In the genomic region with DNA sequence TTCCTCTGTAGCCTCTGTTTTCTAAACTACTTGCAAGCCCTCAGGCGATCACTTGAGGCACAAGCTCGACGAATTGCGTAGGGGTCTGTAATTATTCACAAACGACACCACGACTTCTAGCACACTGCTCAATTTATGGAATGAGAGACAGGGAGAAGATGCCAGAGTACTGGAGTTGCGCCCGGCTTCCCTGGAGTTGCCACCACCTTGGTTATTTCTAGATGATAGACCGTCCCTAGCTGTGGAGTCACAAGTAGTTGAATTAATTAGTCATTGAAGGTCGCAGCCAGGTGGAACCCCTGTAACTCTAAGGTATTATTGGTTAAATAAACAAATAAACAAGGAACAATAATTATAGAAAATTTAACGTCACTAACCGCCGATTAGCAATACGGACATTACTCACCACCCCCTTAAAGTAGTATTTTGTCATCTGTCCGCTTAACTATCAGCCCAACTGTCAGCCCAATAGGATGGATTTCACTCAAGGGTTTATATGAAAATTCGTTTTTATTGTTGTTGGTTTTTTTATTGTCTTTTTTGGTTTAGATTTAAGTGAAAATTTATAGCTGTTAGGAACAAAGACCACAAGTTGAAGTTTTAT, we compare ENCODE assay signal across 8 cellular contexts. TPM values are rescaled to one million over a fixed set of nuclear protein-coding genes. Genes with fewer than 3 reads are reported as not detected.
DNase-seq lines count a peak whose midpoint lies in the region; ATAC-seq, FAIRE-seq and TF ChIP-seq lines count a peak whose summit lies in the region.

No MANE protein-coding gene starts in this region.

- H3K9me2 ChIP-seq in PC-3 (replicated peaks; ENCODE audit: low read length) = no peaks in the 10 kb centered on the region

- no peak for DNase-seq in CD4-positive, alpha-beta memory T cell
- DNase-seq in H54 (ENCODE audit: insufficient read length, low spot score) (peak; percentile 9), PC-3 (peak; percentile 55), endothelial cell of umbilical vein (ENCODE audit: low read depth, low spot score) (no peak), neural progenitor cell (ENCODE audit: low spot score) (no peak), D721Med (ENCODE audit: insufficient read length, low spot score) (no peak), COLO668 (lab: John Stamatoyannopoulos, UW; ENCODE audit: unreplicated experiment) (no peak)

- dilution Hi-C loops in endothelial cell of umbilical vein (cut with MboI; ENCODE audit: extremely low pct_ligation_motif_present, low sequenced_read_pairs) = no loop called here

- H3K4me2 ChIP-seq in PC-3 (ENCODE audit: low read length) (peak overlapping the region; percentile 88), endothelial cell of umbilical vein (ENCODE audit: insufficient read depth, low read length) (peak overlapping the region; percentile 87), neural progenitor cell (peak overlapping the region; percentile 88)

- no peaks in the 10 kb centered on the region for H3K9me1 ChIP-seq in endothelial cell of umbilical vein (replicated peaks; ENCODE audit: control insufficient read depth, extremely low read depth, insufficient read depth, low read length)

- peak overlapping the region; percentile 94 for H3K27ac ChIP-seq in CD4-positive, alpha-beta memory T cell (ENCODE audit: low read depth, low read length)
- peak overlapping the region; percentile 84 for H3K27ac ChIP-seq in PC-3 (ENCODE audit: low read length)
- peak overlapping the region; percentile 98 for H3K27ac ChIP-seq in endothelial cell of umbilical vein (ENCODE audit: insufficient read depth, low read depth, low read length)
- H3K27ac ChIP-seq in neural progenitor cell = peak overlapping the region; percentile 95

- no peak for TF ChIP-seq POLR2A in H54 (IDR thresholded peaks at IDR 0.05; ENCODE audit: low read depth, low read length)
- TF ChIP-seq POLR2A in endothelial cell of umbilical vein (IDR thresholded peaks at IDR 0.05; ENCODE audit: low read depth, low read length) = no peak

- TF ChIP-seq CTCF in PC-3 (conservative IDR thresholded peaks at IDR 0.05; ENCODE audit: low read depth, low read length) (peak; percentile 33; the same call in 1 of the 2 replicates), endothelial cell of umbilical vein (IDR thresholded peaks at IDR 0.05; ENCODE audit: extremely low read depth in 1 of 2, insufficient read depth in 1 of 2, low read depth in 1 of 2, low read length in 2 of 2) (no peak), neural progenitor cell (IDR thresholded peaks at IDR 0.05) (no peak), D721Med (IDR thresholded peaks at IDR 0.05; ENCODE audit: insufficient read depth, missing control alignments) (no peak)

- no peaks in the 10 kb centered on the region for H3K27me3 ChIP-seq in CD4-positive, alpha-beta memory T cell (ENCODE audit: insufficient read depth, low read length)
- H3K27me3 ChIP-seq in PC-3 (ENCODE audit: low read length) (no peaks in the 10 kb centered on the region), endothelial cell of umbilical vein (ENCODE audit: control insufficient read depth in 2 of 2, insufficient read depth in 2 of 2, low read length in 2 of 2) (no peaks in the 10 kb centered on the region), neural progenitor cell (no peaks in the 10 kb centered on the region)

- intact Hi-C loops in CD4-positive, alpha-beta memory T cell (cut with micrococcal nuclease) = loop anchor here (1.0 to 5.0 kb wide), 5 partner anchors 21 to 981 kb away; partner anchors contain the start of genes CMC1, NEK10 and SLC4A7
- intact Hi-C loops in PC-3 (cut with micrococcal nuclease) = loop anchor here (1.0 kb wide), 1 partner anchor 108 kb away; the partner anchor contains the start of gene CMC1
- intact Hi-C loops in endothelial cell of umbilical vein (cut with micrococcal nuclease) = loop anchor here (1.0 to 10.0 kb wide), 4 partner anchors 108 to 895 kb away; partner anchors contain the start of gene CMC1

- POLR2A ChIA-PET in CD4-positive, alpha-beta memory T cell (lab: Charles Lee; ENCODE audit: partially characterized antibody) = interaction anchor here (0.9 to 2.4 kb wide), 19 partner anchors 10 to 980 kb away, joined by 3 to 23 read pairs (median 7); partner anchors contain the start of genes CMC1 and SLC4A7
- POLR2A ChIA-PET in PC-3 (lab: Charles Lee; ENCODE audit: unreplicated experiment) = no interaction called here
- POLR2A ChIA-PET in endothelial cell of umbilical vein (lab: Charles Lee) = no interaction called here

- H3K79me2 ChIP-seq in PC-3 (ENCODE audit: low read length) (peaks cover 51% of the 10 kb centered on the region), endothelial cell of umbilical vein (ENCODE audit: control insufficient read depth, insufficient read depth, low read length) (peaks cover 27% of the 10 kb centered on the region), neural progenitor cell (ENCODE audit: low read depth) (peaks cover 47% of the 10 kb centered on the region)

- H3K27me3 Mint-ChIP-seq in CD4-positive, alpha-beta memory T cell = no peaks in the 10 kb centered on the region
- peaks cover 4% of the 10 kb centered on the region for H3K27me3 Mint-ChIP-seq in neural progenitor cell (ENCODE audit: insufficient read depth, low read depth)

- H3K9me3 ChIP-seq in CD4-positive, alpha-beta memory T cell (ENCODE audit: control insufficient read depth in 1 of 2, low read length in 2 of 2) = no peaks in the 10 kb centered on the region
- H3K9me3 ChIP-seq in PC-3 (ENCODE audit: low read length) (no peaks in the 10 kb centered on the region), endothelial cell of umbilical vein (replicated peaks; ENCODE audit: control insufficient read depth, insufficient read depth, low read length) (no peaks in the 10 kb centered on the region), neural progenitor cell (ENCODE audit: low read depth) (peaks cover 7% of the 10 kb centered on the region)

- H2AFZ ChIP-seq in PC-3 (ENCODE audit: low read length) (peak overlapping the region; percentile 91), endothelial cell of umbilical vein (ENCODE audit: low read depth, low read length) (peak overlapping the region; percentile 72), neural progenitor cell (replicated peaks) (peak overlapping the region; percentile 84)

- BruUV-seq in PC-3 (replicated peaks; lab: Mats Ljungman, UMichigan) (TSS peak; percentile 67), endothelial cell of umbilical vein (replicated peaks; lab: Mats Ljungman, UMichigan) (TSS peak; percentile 55)

- H4K20me1 ChIP-seq in PC-3 (ENCODE audit: low read length) (peaks cover 19% of the 10 kb centered on the region; the same call in 1 of the 2 replicates), endothelial cell of umbilical vein (replicated peaks; ENCODE audit: control insufficient read depth, extremely low read depth, insufficient read depth, low read length) (no peaks in the 10 kb centered on the region), neural progenitor cell (ENCODE audit: low read depth) (peaks cover 9% of the 10 kb centered on the region)

- H3K36me3 Mint-ChIP-seq in CD4-positive, alpha-beta memory T cell = peaks cover 24 to 32% of the 10 kb centered on the region in 2 donors
- peaks cover 18% of the 10 kb centered on the region for H3K36me3 Mint-ChIP-seq in neural progenitor cell

- CTCF ChIA-PET in CD4-positive, alpha-beta memory T cell (lab: Charles Lee; ENCODE audit: partially characterized antibody) = interaction anchor here (0.8 to 2.5 kb wide), 13 partner anchors 11 to 648 kb away, joined by 3 to 15 read pairs (median 4); partner anchors contain the start of gene EOMES
- CTCF ChIA-PET in PC-3 (lab: Charles Lee) = interaction anchor here (0.5 to 0.7 kb wide), 2 partner anchors 34 to 323 kb away, joined by 3 read pairs; no protein-coding TSS in a partner anchor
- CTCF ChIA-PET in endothelial cell of umbilical vein (lab: Charles Lee) = interaction anchor here (1.0 to 2.2 kb wide), 5 partner anchors 8 to 637 kb away, joined by 3 to 13 read pairs (median 4); no protein-coding TSS in a partner anchor

- H3K9me3 Mint-ChIP-seq in CD4-positive, alpha-beta memory T cell = peaks cover 0 to 20% (median 12%) of the 10 kb centered on the region in 8 donors
- peaks cover 24% of the 10 kb centered on the region for H3K9me3 Mint-ChIP-seq in neural progenitor cell

- H3K4me3 ChIP-seq in CD4-positive, alpha-beta memory T cell (ENCODE audit: low read length in 2 of 2) = peak overlapping the region; percentile 85 to 94
- peak overlapping the region; percentile 85 for H3K4me3 ChIP-seq in PC-3 (ENCODE audit: low read length)
- peak overlapping the region; percentile 59 to 86 (median 69) for H3K4me3 ChIP-seq in endothelial cell of umbilical vein (replicated peaks in 1 of 3; ENCODE audit: insufficient read depth in 1 of 3, low read depth in 1 of 3, low read length in 3 of 3)
- H3K4me3 ChIP-seq in neural progenitor cell = peak overlapping the region; percentile 59

- peaks cover 38 to 64% (median 50%) of the 10 kb centered on the region in 4 donors for H3K4me1 Mint-ChIP-seq in CD4-positive, alpha-beta memory T cell
- peaks cover 34% of the 10 kb centered on the region for H3K4me1 Mint-ChIP-seq in neural progenitor cell

- H3K4me1 ChIP-seq in CD4-positive, alpha-beta memory T cell (ENCODE audit: insufficient read depth, low read length) = peaks cover 48% of the 10 kb centered on the region
- H3K4me1 ChIP-seq in PC-3 (ENCODE audit: insufficient read depth, low read length) (peaks cover 34% of the 10 kb centered on the region), endothelial cell of umbilical vein (ENCODE audit: control insufficient read depth, extremely low read depth, insufficient read depth, low read length) (peaks cover 16% of the 10 kb centered on the region), neural progenitor cell (peaks cover 10% of the 10 kb centered on the region)

- H3K27ac Mint-ChIP-seq in CD4-positive, alpha-beta memory T cell = peak overlapping the region; percentile 97 to 100 (median 98)
- H3K27ac Mint-ChIP-seq in neural progenitor cell = peak overlapping the region; percentile 99

- FAIRE-seq in H54 (lab: Jason Lieb, UNC) (no peak), endothelial cell of umbilical vein (lab: Jason Lieb, UNC) (no peak), D721Med (lab: Jason Lieb, UNC) (no peak)

- H3F3A ChIP-seq in PC-3 (ENCODE audit: low read length, unreplicated experiment) (no peaks in the 10 kb centered on the region), neural progenitor cell (ENCODE audit: low read depth) (peaks cover 16% of the 10 kb centered on the region)

- peak overlapping the region; percentile 93 to 99 (median 97) for H3K4me3 Mint-ChIP-seq in CD4-positive, alpha-beta memory T cell
- peak overlapping the region; percentile 95 for H3K4me3 Mint-ChIP-seq in neural progenitor cell

- peak; percentile 50 for ATAC-seq in PC-3
- ATAC-seq in HG03342 (IDR thresholded peaks at IDR 0.05; ENCODE audit: unreplicated experiment) = no peak

- no peaks in the 10 kb centered on the region for H3K36me3 ChIP-seq in CD4-positive, alpha-beta memory T cell (ENCODE audit: insufficient read depth, low read length)
- H3K36me3 ChIP-seq in PC-3 (ENCODE audit: low read depth, low read length) = no peaks in the 10 kb centered on the region
- no peaks in the 10 kb centered on the region for H3K36me3 ChIP-seq in endothelial cell of umbilical vein (ENCODE audit: control insufficient read depth in 2 of 2, extremely low read depth in 1 of 2, insufficient read depth in 2 of 2, low read length in 2 of 2)
- no peaks in the 10 kb centered on the region for H3K36me3 ChIP-seq in neural progenitor cell

- H3K9ac ChIP-seq in PC-3 (ENCODE audit: low read length) = peak overlapping the region; percentile 89
- peak overlapping the region; percentile 98 for H3K9ac ChIP-seq in endothelial cell of umbilical vein (replicated peaks; ENCODE audit: extremely low read depth, insufficient read depth, low read length)
- H3K9ac ChIP-seq in neural progenitor cell = peak overlapping the region; percentile 43

RNA-seq across cellular contexts. Expression of gene AZI2, which starts 0.9 kb away (rescaled TPM):
- 10 to 100 TPM; 40.3 to 44.5 TPM for total RNA-seq in CD4-positive, alpha-beta memory T cell
- 10 to 100 TPM; 43.2 to 43.9 TPM for polyA plus RNA-seq in CD4-positive, alpha-beta memory T cell
- total RNA-seq in PC-3 (2014; rRNA removed) (36.3 and 40.4 TPM in 2 replicates), endothelial cell of umbilical vein (39.5 and 50.0 TPM in 2 replicates), neural progenitor cell (ENCODE audit: low replicate concordance) (61.2 and 74.0 TPM in 2 replicates)
- polyA plus RNA-seq in endothelial cell of umbilical vein = 13.5 and 17.4 TPM in 2 replicates
- polyA plus RNA-seq in endothelial cell of umbilical vein (2011; cell fraction: cytosol; rRNA removed) = 42.7 and 50.3 TPM in 2 replicates
- 57.3 and 70.2 TPM in 2 replicates for polyA plus RNA-seq in endothelial cell of umbilical vein (2011; cell fraction: nucleus; rRNA removed)
- 44.6 and 50.8 TPM in 2 replicates for polyA plus RNA-seq in endothelial cell of umbilical vein (2012)
- polyA minus RNA-seq in endothelial cell of umbilical vein = 14.9 and 21.2 TPM in 2 replicates
- polyA minus RNA-seq in endothelial cell of umbilical vein (2011; cell fraction: cytosol; rRNA and poly(A)+ RNA removed) = 30.5 TPM
- polyA minus RNA-seq in endothelial cell of umbilical vein (2011; cell fraction: nucleus; rRNA and poly(A)+ RNA removed) = 59.3 and 81.4 TPM in 2 replicates

RNA-seq across cellular contexts. Expression of gene ZCWPW2, which starts 1.0 kb away (rescaled TPM):
- 1 to 10 TPM in 1 of 2 experiments, under 1 TPM in 1; 0.61 to 1.5 TPM for total RNA-seq in CD4-positive, alpha-beta memory T cell
- polyA plus RNA-seq in CD4-positive, alpha-beta memory T cell = under 1 TPM; 0.59 to 0.91 TPM
- total RNA-seq in PC-3 (2014; rRNA removed) = not detected in 2 replicates
- total RNA-seq in endothelial cell of umbilical vein = 0.40 TPM in 1 of 2 replicates, not detected in the other
- 0.04 and 0.05 TPM in 2 replicates for polyA plus RNA-seq in endothelial cell of umbilical vein
- polyA plus RNA-seq in endothelial cell of umbilical vein (2011; cell fraction: cytosol; rRNA removed) = 0.09 and 0.18 TPM in 2 replicates
- polyA plus RNA-seq in endothelial cell of umbilical vein (2011; cell fraction: nucleus; rRNA removed) = 0.15 and 0.50 TPM in 2 replicates
- polyA plus RNA-seq in endothelial cell of umbilical vein (2012) = 0.34 and 0.48 TPM in 2 replicates
- polyA minus RNA-seq in endothelial cell of umbilical vein = not detected in 2 replicates
- not detected for polyA minus RNA-seq in endothelial cell of umbilical vein (2011; cell fraction: cytosol; rRNA and poly(A)+ RNA removed)
- not detected in 2 replicates for polyA minus RNA-seq in endothelial cell of umbilical vein (2011; cell fraction: nucleus; rRNA and poly(A)+ RNA removed)
- total RNA-seq in neural progenitor cell (ENCODE audit: low replicate concordance) = 0.60 and 0.87 TPM in 2 replicates

Comparison
In these comparisons a context has a peak if more than half of its experiments do, and no peak if none do; other contexts are left out.
1. DNase-seq: peak in H54 (single experiment) and PC-3 (single experiment); none in CD4-positive, alpha-beta memory T cell (0 of 5), endothelial cell of umbilical vein (single experiment), neural progenitor cell (single experiment), D721Med (single experiment) and COLO668 (single experiment).
2. H3K9ac ChIP-seq: peak in every context shown above with its lines; median percentile 98 in endothelial cell of umbilical vein; 89 in PC-3; 43 in neural progenitor cell.
3. Peak in every context shown above with its lines, with median percentiles within 50 percentile points of each other: H3K27ac ChIP-seq, H3K4me3 ChIP-seq, H2AFZ ChIP-seq and H3K4me2 ChIP-seq.